Comparison of ENCODE assay signal across 12 cellular contexts in the genomic region with DNA sequence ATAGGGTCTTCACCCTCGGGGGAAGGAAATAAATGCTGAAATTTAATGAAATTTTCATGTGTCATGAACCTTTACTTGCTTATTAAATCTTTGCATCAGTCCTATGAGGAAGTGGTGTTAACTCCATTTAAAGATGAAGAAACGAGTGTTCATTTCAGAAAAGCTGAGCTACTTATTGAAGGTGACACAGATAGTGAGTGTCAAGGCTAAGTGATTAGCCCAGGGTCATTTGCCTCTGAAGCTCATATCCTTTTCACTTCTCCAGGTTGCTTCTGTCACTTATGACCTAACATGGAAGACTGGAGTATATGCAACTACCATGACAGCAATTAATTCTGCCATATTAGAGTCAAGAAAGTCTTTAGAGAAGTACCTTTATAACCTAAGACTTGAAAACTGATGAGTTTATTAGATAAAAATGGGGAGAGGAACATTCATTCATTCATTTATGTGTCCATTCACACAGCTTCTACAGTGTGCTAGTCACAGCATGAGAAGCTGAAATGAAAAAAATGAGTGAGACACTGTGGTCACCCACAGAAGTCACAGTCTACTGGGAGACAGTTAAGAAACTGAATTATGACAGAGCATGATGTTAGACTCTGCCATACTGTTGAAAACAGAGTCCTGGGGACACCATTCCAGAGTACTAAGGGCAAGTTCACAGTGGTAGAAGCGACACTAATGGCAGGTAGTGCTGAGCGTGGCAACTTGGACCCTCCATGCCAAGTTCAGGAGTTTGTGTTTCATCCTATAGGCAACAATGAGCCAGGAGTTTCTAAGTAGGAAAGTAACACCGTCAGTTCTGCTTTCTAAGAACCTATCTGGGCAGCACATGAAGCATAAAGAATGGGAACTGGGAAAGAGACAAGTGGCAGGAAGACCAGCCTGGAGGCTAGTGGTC. TPM values are rescaled to one million over a fixed set of nuclear protein-coding genes. Genes with fewer than 3 reads are reported as not detected.
DNase-seq lines count a peak whose midpoint lies in the region; ATAC-seq and TF ChIP-seq lines count a peak whose summit lies in the region.
"Had no signal": no experiment of that assay in that cellular context is flagged by ENCODE, and none has a peak within 500 bp of the region (broad histone marks: within the 10 kb centered on the region; RNA-seq: fewer than 3 reads in every experiment).

No MANE protein-coding gene starts in this region.

- CTCF ChIA-PET in activated CD8-positive, alpha-beta T cell treated with anti-CD3 and anti-CD28 coated beads for 36 hours (lab: Charles Lee) = interaction anchor here (0.6 to 1.8 kb wide), 4 partner anchors 9 to 206 kb away, joined by 3 to 6 read pairs (median 4); no protein-coding TSS in a partner anchor
- CTCF ChIA-PET in activated CD8-positive, alpha-beta T cell treated with anti-CD3 and anti-CD28 coated beads, Interleukin-2, amount 10 ng/mL, durations not matched to agents 7 days and 5 days (lab: Charles Lee) = interaction anchor here (1.7 to 2.5 kb wide), 2 partner anchors 9 to 219 kb away, joined by 4 to 9 read pairs; no protein-coding TSS in a partner anchor

- no peak overlapping the region for H3K4me2 ChIP-seq in hepatocyte

- H3K4me3 ChIP-seq in hepatocyte = no peak overlapping the region
- H3K4me3 ChIP-seq: heart left ventricle, spleen, testis had no signal

- no peaks in the 10 kb centered on the region for H3K36me3 ChIP-seq in hepatocyte (replicated peaks; ENCODE audit: insufficient read depth, low read depth)

- H2AFZ ChIP-seq in hepatocyte = no peak overlapping the region

- POLR2A ChIA-PET in activated CD8-positive, alpha-beta T cell treated with anti-CD3 and anti-CD28 coated beads for 36 hours (lab: Charles Lee) = no interaction called here
- POLR2A ChIA-PET in activated CD8-positive, alpha-beta T cell treated with anti-CD3 and anti-CD28 coated beads, Interleukin-2, amount 10 ng/mL, durations not matched to agents 7 days and 5 days (lab: Charles Lee) = interaction anchor here (1.0 kb wide), 1 partner anchor 17 kb away, joined by 3 read pairs; no protein-coding TSS in a partner anchor

- ATAC-seq in activated CD8-positive, alpha-beta T cell treated with anti-CD3 and anti-CD28 coated beads for 36 hours = peak; percentile 75
- ATAC-seq in activated CD8-positive, alpha-beta T cell treated with anti-CD3 and anti-CD28 coated beads, Interleukin-2, amount 10 ng/mL, durations not matched to agents 7 days and 5 days = no peak
- ATAC-seq in GM21723 (IDR thresholded peaks at IDR 0.05; ENCODE audit: unreplicated experiment) = peak; percentile 97
- peak; percentile 98 for ATAC-seq in HG03378 (IDR thresholded peaks at IDR 0.05; ENCODE audit: unreplicated experiment)
- ATAC-seq in stimulated activated naive CD8-positive, alpha-beta T cell treated with anti-CD3 and anti-CD28 coated beads, Interleukin-15, Interleukin-2, amounts not matched to agents 100 U/mL and 50 U/mL, for 24 hours = peak; percentile 52
- ATAC-seq: heart left ventricle had no signal

- peak overlapping the region; percentile 22 for H3K27ac Mint-ChIP-seq in activated CD8-positive, alpha-beta T cell treated with anti-CD3 and anti-CD28 coated beads for 36 hours
- H3K27ac Mint-ChIP-seq in activated CD8-positive, alpha-beta T cell treated with anti-CD3 and anti-CD28 coated beads, Interleukin-2, amount 10 ng/mL, durations not matched to agents 7 days and 5 days = no peak overlapping the region
- H3K27ac Mint-ChIP-seq in activated T-helper 2 cell treated with anti-CD3 and anti-CD28 coated beads, Interferon-gamma antibody, Interleukin-2, Interleukin-4, amounts not matched to agents 10 μg/mL and 5 μg/mL and 100 μg/mL, durations not matched to agents 14 hours and 24 hours and 36 hours = no peak overlapping the region

- peaks cover 5% of the 10 kb centered on the region for H3K36me3 Mint-ChIP-seq in activated CD8-positive, alpha-beta T cell treated with anti-CD3 and anti-CD28 coated beads for 36 hours (ENCODE audit: low read depth)
- peaks cover 11% of the 10 kb centered on the region for H3K36me3 Mint-ChIP-seq in activated CD8-positive, alpha-beta T cell treated with anti-CD3 and anti-CD28 coated beads, Interleukin-2, amount 10 ng/mL, durations not matched to agents 7 days and 5 days (ENCODE audit: low read depth)
- no peaks in the 10 kb centered on the region for H3K36me3 Mint-ChIP-seq in activated T-helper 2 cell treated with anti-CD3 and anti-CD28 coated beads, Interferon-gamma antibody, Interleukin-2, Interleukin-4, amounts not matched to agents 10 μg/mL and 5 μg/mL and 100 μg/mL, durations not matched to agents 14 hours and 24 hours and 36 hours (ENCODE audit: low read depth)

- no peaks in the 10 kb centered on the region for H3K9me3 Mint-ChIP-seq in activated CD8-positive, alpha-beta T cell treated with anti-CD3 and anti-CD28 coated beads for 36 hours
- H3K9me3 Mint-ChIP-seq in activated CD8-positive, alpha-beta T cell treated with anti-CD3 and anti-CD28 coated beads, Interleukin-2, amount 10 ng/mL, durations not matched to agents 7 days and 5 days (ENCODE audit: insufficient read depth) = no peaks in the 10 kb centered on the region
- H3K9me3 Mint-ChIP-seq in activated T-helper 2 cell treated with anti-CD3 and anti-CD28 coated beads, Interferon-gamma antibody, Interleukin-2, Interleukin-4, amounts not matched to agents 10 μg/mL and 5 μg/mL and 100 μg/mL, durations not matched to agents 14 hours and 24 hours and 36 hours = no peaks in the 10 kb centered on the region

- H3K9me2 ChIP-seq in hepatocyte (replicated peaks; ENCODE audit: insufficient read depth) = no peaks in the 10 kb centered on the region

- 86% methylated on average over 5 of the region's 5 CpGs for WGBS in hepatocyte (ENCODE audit: low lambda C conversion rate, missing lambda C conversion rate)

- no peaks in the 10 kb centered on the region for H3K4me1 ChIP-seq in hepatocyte (ENCODE audit: insufficient read depth)
- H3K4me1 ChIP-seq: testis had no signal

- H3K27ac ChIP-seq in hepatocyte = no peak overlapping the region
- H3K27ac ChIP-seq: heart left ventricle, testis had no signal

- H3K27me3 Mint-ChIP-seq in activated CD8-positive, alpha-beta T cell treated with anti-CD3 and anti-CD28 coated beads for 36 hours = no peaks in the 10 kb centered on the region
- H3K27me3 Mint-ChIP-seq in activated CD8-positive, alpha-beta T cell treated with anti-CD3 and anti-CD28 coated beads, Interleukin-2, amount 10 ng/mL, durations not matched to agents 7 days and 5 days (ENCODE audit: low read depth) = no peaks in the 10 kb centered on the region
- no peaks in the 10 kb centered on the region for H3K27me3 Mint-ChIP-seq in activated T-helper 2 cell treated with anti-CD3 and anti-CD28 coated beads, Interferon-gamma antibody, Interleukin-2, Interleukin-4, amounts not matched to agents 10 μg/mL and 5 μg/mL and 100 μg/mL, durations not matched to agents 14 hours and 24 hours and 36 hours (ENCODE audit: low read depth)

- no peak for DNase-seq in activated CD8-positive, alpha-beta T cell treated with anti-CD3 and anti-CD28 coated beads for 36 hours
- DNase-seq in activated CD8-positive, alpha-beta T cell treated with anti-CD3 and anti-CD28 coated beads, Interleukin-2, amount 10 ng/mL, durations not matched to agents 7 days and 5 days = no peak
- DNase-seq in stimulated activated naive CD8-positive, alpha-beta T cell treated with anti-CD3 and anti-CD28 coated beads, Interleukin-15, Interleukin-2, amounts not matched to agents 100 U/mL and 50 U/mL, for 24 hours = no peak
- DNase-seq in activated T-helper 2 cell treated with anti-CD3 and anti-CD28 coated beads, Interferon-gamma antibody, Interleukin-2, Interleukin-4, amounts not matched to agents 10 μg/mL and 5 μg/mL and 100 μg/mL, durations not matched to agents 14 hours and 24 hours and 36 hours (ENCODE audit: low spot score) = no peak
- DNase-seq in cardiac septum (ENCODE audit: low spot score) = no peak
- no peak for DNase-seq in hepatocyte (ENCODE audit: low spot score)
- DNase-seq: heart left ventricle, OCI-M1, spleen, testis had no signal

- H3K4me3 Mint-ChIP-seq in activated CD8-positive, alpha-beta T cell treated with anti-CD3 and anti-CD28 coated beads for 36 hours = no peak overlapping the region
- no peak overlapping the region for H3K4me3 Mint-ChIP-seq in activated CD8-positive, alpha-beta T cell treated with anti-CD3 and anti-CD28 coated beads, Interleukin-2, amount 10 ng/mL, durations not matched to agents 7 days and 5 days
- H3K4me3 Mint-ChIP-seq in activated T-helper 2 cell treated with anti-CD3 and anti-CD28 coated beads, Interferon-gamma antibody, Interleukin-2, Interleukin-4, amounts not matched to agents 10 μg/mL and 5 μg/mL and 100 μg/mL, durations not matched to agents 14 hours and 24 hours and 36 hours (ENCODE audit: low read depth) = no peak overlapping the region

- H3K9me3 ChIP-seq in hepatocyte (ENCODE audit: low read depth) = no peaks in the 10 kb centered on the region
- H3K9me3 ChIP-seq: heart left ventricle, spleen, testis had no signal

- no peaks in the 10 kb centered on the region for H4K20me1 ChIP-seq in hepatocyte (ENCODE audit: insufficient read depth, poor library complexity, severe bottlenecking)

- H3K27me3 ChIP-seq in hepatocyte = no peaks in the 10 kb centered on the region
- H3K27me3 ChIP-seq: heart left ventricle, spleen, testis had no signal

- H3K4me1 Mint-ChIP-seq in activated CD8-positive, alpha-beta T cell treated with anti-CD3 and anti-CD28 coated beads for 36 hours (ENCODE audit: low read depth) = peaks cover 10% of the 10 kb centered on the region
- H3K4me1 Mint-ChIP-seq in activated CD8-positive, alpha-beta T cell treated with anti-CD3 and anti-CD28 coated beads, Interleukin-2, amount 10 ng/mL, durations not matched to agents 7 days and 5 days (ENCODE audit: low read depth) = peaks cover 17% of the 10 kb centered on the region
- H3K4me1 Mint-ChIP-seq in activated T-helper 2 cell treated with anti-CD3 and anti-CD28 coated beads, Interferon-gamma antibody, Interleukin-2, Interleukin-4, amounts not matched to agents 10 μg/mL and 5 μg/mL and 100 μg/mL, durations not matched to agents 14 hours and 24 hours and 36 hours (ENCODE audit: low read depth) = peaks cover 18% of the 10 kb centered on the region

- no peaks in the 10 kb centered on the region for H3K79me2 ChIP-seq in hepatocyte

- no peak for TF ChIP-seq CTCF in activated CD8-positive, alpha-beta T cell treated with anti-CD3 and anti-CD28 coated beads for 36 hours (IDR thresholded peaks at IDR 0.05)
- no peak for TF ChIP-seq CTCF in hepatocyte (IDR thresholded peaks at IDR 0.05; ENCODE audit: poor library complexity)

- intact Hi-C loops in activated CD8-positive, alpha-beta T cell treated with anti-CD3 and anti-CD28 coated beads for 36 hours (cut with micrococcal nuclease) = no loop called here
- intact Hi-C loops in activated T-helper 2 cell treated with anti-CD3 and anti-CD28 coated beads, Interferon-gamma antibody, Interleukin-2, Interleukin-4, amounts not matched to agents 10 μg/mL and 5 μg/mL and 100 μg/mL, durations not matched to agents 14 hours and 24 hours and 36 hours (cut with micrococcal nuclease) = loop anchor here (2.0 kb wide), 1 partner anchor 32 kb away; no protein-coding TSS in a partner anchor
- intact Hi-C loops in cardiac septum (cut with DNase I) = no loop called here

RNA-seq across cellular contexts. Expression of gene ALPK1, which starts 21.3 kb away (rescaled TPM):
- total RNA-seq in activated CD8-positive, alpha-beta T cell treated with anti-CD3 and anti-CD28 coated beads for 36 hours = 10 to 100 TPM; 13.4 to 13.7 TPM
- total RNA-seq in activated CD8-positive, alpha-beta T cell treated with anti-CD3 and anti-CD28 coated beads, Interleukin-2, amount 10 ng/mL, durations not matched to agents 7 days and 5 days = 10 to 100 TPM; 11.8 to 14.1 TPM
- total RNA-seq in activated T-helper 2 cell treated with anti-CD3 and anti-CD28 coated beads, Interferon-gamma antibody, Interleukin-2, Interleukin-4, amounts not matched to agents 10 μg/mL and 5 μg/mL and 100 μg/mL, durations not matched to agents 14 hours and 24 hours and 36 hours = 2.9 and 3.8 TPM in 2 replicates
- 4.9 TPM for total RNA-seq in cardiac septum
- 14.8 and 16.6 TPM in 2 replicates for total RNA-seq in hepatocyte
- 6.2 and 7.1 TPM in 2 replicates for polyA plus RNA-seq in hepatocyte

RNA-seq across cellular contexts. Expression of gene TIFA, which starts 32.8 kb away (rescaled TPM):
- total RNA-seq in activated CD8-positive, alpha-beta T cell treated with anti-CD3 and anti-CD28 coated beads for 36 hours = 10 to 100 TPM; 37.9 to 39.1 TPM
- 10 to 100 TPM; 23.8 to 24.4 TPM for total RNA-seq in activated CD8-positive, alpha-beta T cell treated with anti-CD3 and anti-CD28 coated beads, Interleukin-2, amount 10 ng/mL, durations not matched to agents 7 days and 5 days
- 10.1 and 10.4 TPM in 2 replicates for total RNA-seq in activated T-helper 2 cell treated with anti-CD3 and anti-CD28 coated beads, Interferon-gamma antibody, Interleukin-2, Interleukin-4, amounts not matched to agents 10 μg/mL and 5 μg/mL and 100 μg/mL, durations not matched to agents 14 hours and 24 hours and 36 hours
- total RNA-seq in cardiac septum (4.0 TPM), hepatocyte (20.2 and 21.7 TPM in 2 replicates)
- 16.5 and 18.3 TPM in 2 replicates for polyA plus RNA-seq in hepatocyte
